27 cellular contexts compared by ENCODE assay signal in the genomic region with DNA sequence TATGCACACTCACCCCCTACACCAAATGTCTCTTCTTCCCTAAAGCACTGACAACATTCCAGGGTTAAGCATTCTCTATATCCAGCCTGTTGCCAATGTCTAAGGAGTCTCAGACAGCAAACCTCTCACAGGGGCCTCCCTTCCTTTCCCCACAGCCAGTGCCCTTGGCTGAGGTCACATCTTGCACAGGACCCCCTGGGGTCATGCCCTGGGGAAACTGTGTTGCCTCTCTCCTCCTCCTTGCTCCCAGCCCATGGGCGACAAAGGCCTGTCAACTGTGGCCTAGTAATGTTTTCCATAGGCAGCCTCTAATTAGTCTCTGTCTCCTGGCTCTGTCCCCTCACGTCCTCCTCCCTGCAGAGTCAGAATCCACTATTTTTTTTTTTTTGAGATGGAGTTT. TPM values are rescaled to one million over a fixed set of nuclear protein-coding genes. Genes with fewer than 3 reads are reported as not detected.
DNase-seq lines count a peak whose midpoint lies in the region; ATAC-seq and TF ChIP-seq lines count a peak whose summit lies in the region.
"Had no signal": no experiment of that assay in that cellular context is flagged by ENCODE, and none has a peak within 500 bp of the region (broad histone marks: within the 10 kb centered on the region; RNA-seq: fewer than 3 reads in every experiment).

No MANE protein-coding gene starts in this region.

- no peaks in the 10 kb centered on the region for H3K9me3 Mint-ChIP-seq in endodermal cell
- no peaks in the 10 kb centered on the region for H3K9me3 Mint-ChIP-seq in progenitor cell of endocrine pancreas (ENCODE audit: low read depth)
- H3K9me3 Mint-ChIP-seq: activated CD8-positive, alpha-beta T cell treated with anti-CD3 and anti-CD28 coated beads for 36 hours; natural killer cell; stimulated activated memory B cell treated with anti-CD40 and anti-IgM and Interleukin-4, amounts not matched to agents 10 μg/mL and 1 μg/mL and 100 μg/mL, for 72 hours; T-helper 1 cell treated with Interleukin-12 subunit alpha and Interleukin-12 subunit beta and Interleukin-4 antibody, amounts not matched to agents 30 μg/mL and 1 μg/mL, for 36 hours had no signal

- H3K4me3 Mint-ChIP-seq in endodermal cell (no peak overlapping the region), progenitor cell of endocrine pancreas (ENCODE audit: low read depth) (no peak overlapping the region)
- H3K4me3 Mint-ChIP-seq: activated CD8-positive, alpha-beta T cell treated with anti-CD3 and anti-CD28 coated beads for 36 hours; natural killer cell; stimulated activated memory B cell treated with anti-CD40 and anti-IgM and Interleukin-4, amounts not matched to agents 10 μg/mL and 1 μg/mL and 100 μg/mL, for 72 hours; T-helper 1 cell treated with Interleukin-12 subunit alpha and Interleukin-12 subunit beta and Interleukin-4 antibody, amounts not matched to agents 30 μg/mL and 1 μg/mL, for 36 hours had no signal

- ATAC-seq in right lobe of liver (no peak), HG02642 (IDR thresholded peaks at IDR 0.05; ENCODE audit: poor library complexity, unreplicated experiment) (no peak), left cardiac atrium (no peak)
- ATAC-seq: activated CD4-positive, CD25-positive, alpha-beta regulatory T cell treated with anti-CD3 and anti-CD28 coated beads, Interleukin-2, amount 50 U/mL, for 24 hours; activated CD8-positive, alpha-beta T cell treated with anti-CD3 and anti-CD28 coated beads for 36 hours; body of pancreas; natural killer cell; stimulated activated memory B cell treated with anti-CD40 and anti-IgM and Interleukin-4, amounts not matched to agents 10 μg/mL and 1 μg/mL and 100 μg/mL, for 72 hours had no signal

- no peak overlapping the region for H3K4me3 ChIP-seq in endodermal cell (ENCODE audit: low read length)
- no peak overlapping the region for H3K4me3 ChIP-seq in right lobe of liver
- H3K4me3 ChIP-seq: body of pancreas, ovary, SK-N-MC, suprapubic skin had no signal

- H3K9me3 ChIP-seq in endodermal cell (ENCODE audit: control insufficient read depth, low read length) (no peaks in the 10 kb centered on the region), right lobe of liver (no peaks in the 10 kb centered on the region)
- H3K9me3 ChIP-seq: body of pancreas, ovary, suprapubic skin had no signal

- H3K9ac ChIP-seq in endodermal cell (ENCODE audit: extremely low read depth, low read length, poor library complexity, severe bottlenecking): no peak overlapping the region

- H3K27me3 ChIP-seq in endodermal cell (ENCODE audit: control insufficient read depth, insufficient read depth, low read length, poor library complexity, severe bottlenecking): no peaks in the 10 kb centered on the region
- H3K27me3 ChIP-seq in right lobe of liver: no peaks in the 10 kb centered on the region
- H3K27me3 ChIP-seq: body of pancreas, ovary, suprapubic skin had no signal

- peaks cover 60% of the 10 kb centered on the region for H3K4me1 Mint-ChIP-seq in endodermal cell
- peaks cover 45% of the 10 kb centered on the region for H3K4me1 Mint-ChIP-seq in progenitor cell of endocrine pancreas (ENCODE audit: low read depth)

- no peak for TF ChIP-seq POLR2A in right lobe of liver (IDR thresholded peaks at IDR 0.05)

- H3K27ac ChIP-seq in endodermal cell (ENCODE audit: low read depth, low read length) (no peak overlapping the region), right lobe of liver (no peak overlapping the region)
- H3K27ac ChIP-seq: ovary, SK-N-MC had no signal

- H3K27ac Mint-ChIP-seq in endodermal cell: no peak overlapping the region
- H3K27ac Mint-ChIP-seq in progenitor cell of endocrine pancreas: peak overlapping the region; percentile 96
- H3K27ac Mint-ChIP-seq: stimulated activated memory B cell treated with anti-CD40 and anti-IgM and Interleukin-4, amounts not matched to agents 10 μg/mL and 1 μg/mL and 100 μg/mL, for 72 hours; T-helper 1 cell treated with Interleukin-12 subunit alpha and Interleukin-12 subunit beta and Interleukin-4 antibody, amounts not matched to agents 30 μg/mL and 1 μg/mL, for 36 hours had no signal

- peaks cover 22% of the 10 kb centered on the region for H3K4me1 ChIP-seq in endodermal cell (ENCODE audit: control insufficient read depth, insufficient read depth, low read length)
- H3K4me1 ChIP-seq in right lobe of liver: peaks cover 0 to 6% (median 0%) of the 10 kb centered on the region in 4 donors

- peak; percentile 55 for DNase-seq in DMS53 (lab: John Stamatoyannopoulos, UW)
- no peak for DNase-seq in DMS53 treated with DMSO at 0.1 percent for 48 hours (lab: John Stamatoyannopoulos, UW; ENCODE audit: unreplicated experiment)
- DNase-seq in NCI-H146 treated with DMSO at 0.1 percent for 48 hours (lab: John Stamatoyannopoulos, UW; ENCODE audit: unreplicated experiment): peak; percentile 17
- DNase-seq in endodermal cell: peak; percentile 32
- DNase-seq in progenitor cell of endocrine pancreas (ENCODE audit: low spot score, unreplicated experiment): no peak
- no peak for DNase-seq in right lobe of liver
- no peak for DNase-seq in left cardiac atrium
- DNase-seq: activated CD8-positive, alpha-beta T cell treated with anti-CD3 and anti-CD28 coated beads for 36 hours; activated effector memory CD4-positive, alpha-beta T cell treated with Interleukin-2 at 50 U/mL for 16 hours; AML-193; body of pancreas; cerebellar nuclear complex; DMS79; GF-D8; KG1; MM.1S; natural killer cell; NCI-H345; ovary; stimulated activated CD4-positive, alpha-beta T cell treated with anti-CD3 and anti-CD28 coated beads, Interleukin-12 subunit alpha, Interleukin-12 subunit beta, amount 100 ng/mL, for 4 hours; stimulated activated CD4-positive, alpha-beta T cell treated with anti-CD3 and anti-CD28 coated beads, Interleukin-4, amount 100 ng/mL, for 4 hours had no signal

- no peaks in the 10 kb centered on the region for H3K36me3 Mint-ChIP-seq in endodermal cell (ENCODE audit: low read depth)
- no peaks in the 10 kb centered on the region for H3K36me3 Mint-ChIP-seq in progenitor cell of endocrine pancreas (ENCODE audit: insufficient read depth)
- H3K36me3 Mint-ChIP-seq: natural killer cell; stimulated activated memory B cell treated with anti-CD40 and anti-IgM and Interleukin-4, amounts not matched to agents 10 μg/mL and 1 μg/mL and 100 μg/mL, for 72 hours had no signal

- no peaks in the 10 kb centered on the region for H3K27me3 Mint-ChIP-seq in endodermal cell (ENCODE audit: insufficient read depth)
- peaks cover 11% of the 10 kb centered on the region for H3K27me3 Mint-ChIP-seq in progenitor cell of endocrine pancreas
- H3K27me3 Mint-ChIP-seq: activated CD8-positive, alpha-beta T cell treated with anti-CD3 and anti-CD28 coated beads for 36 hours had no signal

- 94 to 100% methylated on average over 1 to 2 of the region's 2 CpGs for WGBS in endodermal cell (ENCODE audit: insufficient coverage in 1 of 2, insufficient read length in 1 of 2), 2 experiments
- WGBS in right lobe of liver (ENCODE audit: insufficient coverage, low coverage, low lambda C conversion rate, missing lambda C conversion rate): 81% methylated on average over 2 of the region's 2 CpGs

- H3K36me3 ChIP-seq in endodermal cell (ENCODE audit: control insufficient read depth, insufficient read depth, low read length) (no peaks in the 10 kb centered on the region), right lobe of liver (no peaks in the 10 kb centered on the region)
- H3K36me3 ChIP-seq: ovary, suprapubic skin had no signal

- TF ChIP-seq CTCF in endodermal cell (conservative IDR thresholded peaks at IDR 0.05) (no peak), progenitor cell of endocrine pancreas (IDR thresholded peaks at IDR 0.05; ENCODE audit: unreplicated experiment) (no peak), right lobe of liver (IDR thresholded peaks at IDR 0.05) (no peak)

- intact Hi-C loops in right lobe of liver (cut with DNase I) (no loop called here), left cardiac atrium (cut with DNase I) (loop anchor here in 1 of 2 donors (5.0 kb wide), 1 partner anchor 80 kb away; no protein-coding TSS in a partner anchor)

RNA-seq across cellular contexts. Expression of gene NENF, which starts 54.6 kb away (rescaled TPM):
- total RNA-seq in endodermal cell (10 to 100 TPM; 27.0 to 35.3 TPM), progenitor cell of endocrine pancreas (26.6 and 30.2 TPM in 2 replicates), right lobe of liver (10 to 100 TPM; 23.0 to 49.0 (median 27.9) TPM), left cardiac atrium (10 to 100 TPM; 83.8 to 88.6 TPM)
- 22.5 TPM for polyA plus RNA-seq in endodermal cell (2013, experiment 1 of 2)
- 20.2 TPM for polyA plus RNA-seq in endodermal cell (2013, experiment 2 of 2)

Comparison
In these comparisons a context has a peak if more than half of its experiments do, and no peak if none do; other contexts are left out.
1. DNase-seq: peak in DMS53 (single experiment), NCI-H146 treated with DMSO at 0.1 percent for 48 hours (single experiment) and endodermal cell (single experiment); none in DMS53 treated with DMSO at 0.1 percent for 48 hours (single experiment), progenitor cell of endocrine pancreas (single experiment), right lobe of liver (0 of 3) and left cardiac atrium (single experiment).